ENCODE assay signal across 12 cellular contexts in genomic region chr12:105485321-105485910, GRCh38.
DNase-seq lines count a peak whose midpoint lies in the region; ATAC-seq and TF ChIP-seq lines count a peak whose summit lies in the region.
"Had no signal": no experiment of that assay in that cellular context is flagged by ENCODE, and none has a peak within 500 bp of the region (broad histone marks: within the 10 kb centered on the region; RNA-seq: fewer than 3 reads in every experiment).

No MANE protein-coding gene starts in this region.

- no peaks in the 10 kb centered on the region for H3K36me3 Mint-ChIP-seq in HFFc6 (ENCODE audit: low read depth)
- H3K36me3 Mint-ChIP-seq in stimulated activated naive B cell treated with anti-CD40 and anti-IgM and Interleukin-4, amounts not matched to agents 10 μg/mL and 1 μg/mL and 100 μg/mL, for 72 hours, result no peaks in the 10 kb centered on the region
- H3K36me3 Mint-ChIP-seq: naive thymus-derived CD4-positive, alpha-beta T cell had no signal

- H3K4me3 ChIP-seq in cardiac fibroblast (replicated peaks in 1 of 2; ENCODE audit: low read depth in 2 of 2, low read length in 2 of 2) (no peak overlapping the region), right cardiac atrium (ENCODE audit: low read length) (no peak overlapping the region), retinal pigment epithelial cell (ENCODE audit: low read length) (no peak overlapping the region)

- peak overlapping the region; percentile 73 for H3K27ac Mint-ChIP-seq in HFFc6
- no peak overlapping the region for H3K27ac Mint-ChIP-seq in stimulated activated naive B cell treated with anti-CD40 and anti-IgM and Interleukin-4, amounts not matched to agents 10 μg/mL and 1 μg/mL and 100 μg/mL, for 72 hours
- H3K27ac Mint-ChIP-seq: naive thymus-derived CD4-positive, alpha-beta T cell had no signal

- intact Hi-C loops in right cardiac atrium (cut with DNase I), result no loop called here

- peak overlapping the region; percentile 2 for H3K27ac ChIP-seq in right cardiac atrium (ENCODE audit: low read length)

- WGBS in right cardiac atrium, result 44% methylated on average over 8 of the region's 8 CpGs

- ATAC-seq in right cardiac atrium (peak; percentile 90 to 96), HG02571 (IDR thresholded peaks at IDR 0.05; ENCODE audit: unreplicated experiment) (no peak)
- ATAC-seq in stimulated activated naive B cell treated with anti-CD40 and anti-IgM and Interleukin-4, amounts not matched to agents 10 μg/mL and 1 μg/mL and 100 μg/mL, for 72 hours (replicated peaks), result no peak
- ATAC-seq: naive thymus-derived CD4-positive, alpha-beta T cell had no signal

- no peaks in the 10 kb centered on the region for H3K27me3 ChIP-seq in right cardiac atrium (ENCODE audit: control insufficient read depth, insufficient read depth)

- TF ChIP-seq CTCF in HFFc6 (IDR thresholded peaks at IDR 0.05), result no peak
- no peak for TF ChIP-seq CTCF in cardiac fibroblast (IDR thresholded peaks at IDR 0.05; ENCODE audit: low read depth, low read length)
- no peak for TF ChIP-seq CTCF in retinal pigment epithelial cell (conservative IDR thresholded peaks at IDR 0.05; ENCODE audit: low read depth, low read length)

- no peaks in the 10 kb centered on the region; the same call in 1 of the 2 replicates for H3K4me1 Mint-ChIP-seq in HFFc6 (ENCODE audit: low read depth)
- no peaks in the 10 kb centered on the region for H3K4me1 Mint-ChIP-seq in stimulated activated naive B cell treated with anti-CD40 and anti-IgM and Interleukin-4, amounts not matched to agents 10 μg/mL and 1 μg/mL and 100 μg/mL, for 72 hours
- H3K4me1 Mint-ChIP-seq: naive thymus-derived CD4-positive, alpha-beta T cell had no signal

- H3K27me3 Mint-ChIP-seq in HFFc6 (ENCODE audit: insufficient read depth), result no peaks in the 10 kb centered on the region
- H3K27me3 Mint-ChIP-seq in stimulated activated naive B cell treated with anti-CD40 and anti-IgM and Interleukin-4, amounts not matched to agents 10 μg/mL and 1 μg/mL and 100 μg/mL, for 72 hours, result no peaks in the 10 kb centered on the region

- no peaks in the 10 kb centered on the region for H3K4me1 ChIP-seq in right cardiac atrium (ENCODE audit: control insufficient read depth, insufficient read depth, low read length)

- H3K4me3 Mint-ChIP-seq in HFFc6, result peak overlapping the region; percentile 36
- H3K4me3 Mint-ChIP-seq in stimulated activated naive B cell treated with anti-CD40 and anti-IgM and Interleukin-4, amounts not matched to agents 10 μg/mL and 1 μg/mL and 100 μg/mL, for 72 hours, result no peak overlapping the region
- H3K4me3 Mint-ChIP-seq: naive thymus-derived CD4-positive, alpha-beta T cell had no signal

- DNase-seq in HFFc6 (peak; percentile 73), cardiac fibroblast (ENCODE audit: low read depth in 2 of 2) (peak; percentile 81 to 97), right cardiac atrium (peak; percentile 50 to 80 (median 69)), retinal pigment epithelial cell (ENCODE audit: low read depth) (peak; percentile 13), SW480 (ENCODE audit: low spot score) (no peak)
- no peak for DNase-seq in activated effector memory CD4-positive, alpha-beta T cell treated with Interleukin-2 at 50 U/mL for 16 hours
- DNase-seq in stimulated activated naive B cell treated with anti-CD40 and anti-IgM and Interleukin-4, amounts not matched to agents 10 μg/mL and 1 μg/mL and 100 μg/mL, for 72 hours, result no peak
- DNase-seq: hippocampal formation; naive thymus-derived CD4-positive, alpha-beta T cell; NCI-H1930; stimulated activated CD4-positive, alpha-beta T cell treated with anti-CD3 and anti-CD28 coated beads, Interleukin-2, amount 100 ng/mL, for 24 hours had no signal

- no peaks in the 10 kb centered on the region for H3K9me3 ChIP-seq in right cardiac atrium (ENCODE audit: control insufficient read depth, low read length)

- no peaks in the 10 kb centered on the region for H3K9me3 Mint-ChIP-seq in HFFc6
- no peaks in the 10 kb centered on the region for H3K9me3 Mint-ChIP-seq in stimulated activated naive B cell treated with anti-CD40 and anti-IgM and Interleukin-4, amounts not matched to agents 10 μg/mL and 1 μg/mL and 100 μg/mL, for 72 hours

Comparison
In these comparisons a context has a peak if more than half of its experiments do, and no peak if none do; other contexts are left out.
1. DNase-seq: peak in HFFc6 (single experiment), cardiac fibroblast (2 of 2), right cardiac atrium (3 of 3) and retinal pigment epithelial cell (single experiment); none in activated effector memory CD4-positive, alpha-beta T cell treated with Interleukin-2 at 50 U/mL for 16 hours (single experiment), stimulated activated naive B cell treated with anti-CD40 and anti-IgM and Interleukin-4, amounts not matched to agents 10 μg/mL and 1 μg/mL and 100 μg/mL, for 72 hours (single experiment) and SW480 (single experiment).
2. ATAC-seq: peak in right cardiac atrium (2 of 2); none in stimulated activated naive B cell treated with anti-CD40 and anti-IgM and Interleukin-4, amounts not matched to agents 10 μg/mL and 1 μg/mL and 100 μg/mL, for 72 hours (0 of 2) and HG02571 (single experiment).